1 cellular context compared by ENCODE assay signal in genomic region chr19:16001481-16002312, GRCh38.
TF ChIP-seq lines count a peak whose summit lies in the region.

No MANE protein-coding gene starts in this region.

TF ChIP-seq in GM23338, 12 proteins besides CTCF, POLR2A, EP300 and RAD21 (continued from another document):
- TF ChIP-seq, protein P1, sequence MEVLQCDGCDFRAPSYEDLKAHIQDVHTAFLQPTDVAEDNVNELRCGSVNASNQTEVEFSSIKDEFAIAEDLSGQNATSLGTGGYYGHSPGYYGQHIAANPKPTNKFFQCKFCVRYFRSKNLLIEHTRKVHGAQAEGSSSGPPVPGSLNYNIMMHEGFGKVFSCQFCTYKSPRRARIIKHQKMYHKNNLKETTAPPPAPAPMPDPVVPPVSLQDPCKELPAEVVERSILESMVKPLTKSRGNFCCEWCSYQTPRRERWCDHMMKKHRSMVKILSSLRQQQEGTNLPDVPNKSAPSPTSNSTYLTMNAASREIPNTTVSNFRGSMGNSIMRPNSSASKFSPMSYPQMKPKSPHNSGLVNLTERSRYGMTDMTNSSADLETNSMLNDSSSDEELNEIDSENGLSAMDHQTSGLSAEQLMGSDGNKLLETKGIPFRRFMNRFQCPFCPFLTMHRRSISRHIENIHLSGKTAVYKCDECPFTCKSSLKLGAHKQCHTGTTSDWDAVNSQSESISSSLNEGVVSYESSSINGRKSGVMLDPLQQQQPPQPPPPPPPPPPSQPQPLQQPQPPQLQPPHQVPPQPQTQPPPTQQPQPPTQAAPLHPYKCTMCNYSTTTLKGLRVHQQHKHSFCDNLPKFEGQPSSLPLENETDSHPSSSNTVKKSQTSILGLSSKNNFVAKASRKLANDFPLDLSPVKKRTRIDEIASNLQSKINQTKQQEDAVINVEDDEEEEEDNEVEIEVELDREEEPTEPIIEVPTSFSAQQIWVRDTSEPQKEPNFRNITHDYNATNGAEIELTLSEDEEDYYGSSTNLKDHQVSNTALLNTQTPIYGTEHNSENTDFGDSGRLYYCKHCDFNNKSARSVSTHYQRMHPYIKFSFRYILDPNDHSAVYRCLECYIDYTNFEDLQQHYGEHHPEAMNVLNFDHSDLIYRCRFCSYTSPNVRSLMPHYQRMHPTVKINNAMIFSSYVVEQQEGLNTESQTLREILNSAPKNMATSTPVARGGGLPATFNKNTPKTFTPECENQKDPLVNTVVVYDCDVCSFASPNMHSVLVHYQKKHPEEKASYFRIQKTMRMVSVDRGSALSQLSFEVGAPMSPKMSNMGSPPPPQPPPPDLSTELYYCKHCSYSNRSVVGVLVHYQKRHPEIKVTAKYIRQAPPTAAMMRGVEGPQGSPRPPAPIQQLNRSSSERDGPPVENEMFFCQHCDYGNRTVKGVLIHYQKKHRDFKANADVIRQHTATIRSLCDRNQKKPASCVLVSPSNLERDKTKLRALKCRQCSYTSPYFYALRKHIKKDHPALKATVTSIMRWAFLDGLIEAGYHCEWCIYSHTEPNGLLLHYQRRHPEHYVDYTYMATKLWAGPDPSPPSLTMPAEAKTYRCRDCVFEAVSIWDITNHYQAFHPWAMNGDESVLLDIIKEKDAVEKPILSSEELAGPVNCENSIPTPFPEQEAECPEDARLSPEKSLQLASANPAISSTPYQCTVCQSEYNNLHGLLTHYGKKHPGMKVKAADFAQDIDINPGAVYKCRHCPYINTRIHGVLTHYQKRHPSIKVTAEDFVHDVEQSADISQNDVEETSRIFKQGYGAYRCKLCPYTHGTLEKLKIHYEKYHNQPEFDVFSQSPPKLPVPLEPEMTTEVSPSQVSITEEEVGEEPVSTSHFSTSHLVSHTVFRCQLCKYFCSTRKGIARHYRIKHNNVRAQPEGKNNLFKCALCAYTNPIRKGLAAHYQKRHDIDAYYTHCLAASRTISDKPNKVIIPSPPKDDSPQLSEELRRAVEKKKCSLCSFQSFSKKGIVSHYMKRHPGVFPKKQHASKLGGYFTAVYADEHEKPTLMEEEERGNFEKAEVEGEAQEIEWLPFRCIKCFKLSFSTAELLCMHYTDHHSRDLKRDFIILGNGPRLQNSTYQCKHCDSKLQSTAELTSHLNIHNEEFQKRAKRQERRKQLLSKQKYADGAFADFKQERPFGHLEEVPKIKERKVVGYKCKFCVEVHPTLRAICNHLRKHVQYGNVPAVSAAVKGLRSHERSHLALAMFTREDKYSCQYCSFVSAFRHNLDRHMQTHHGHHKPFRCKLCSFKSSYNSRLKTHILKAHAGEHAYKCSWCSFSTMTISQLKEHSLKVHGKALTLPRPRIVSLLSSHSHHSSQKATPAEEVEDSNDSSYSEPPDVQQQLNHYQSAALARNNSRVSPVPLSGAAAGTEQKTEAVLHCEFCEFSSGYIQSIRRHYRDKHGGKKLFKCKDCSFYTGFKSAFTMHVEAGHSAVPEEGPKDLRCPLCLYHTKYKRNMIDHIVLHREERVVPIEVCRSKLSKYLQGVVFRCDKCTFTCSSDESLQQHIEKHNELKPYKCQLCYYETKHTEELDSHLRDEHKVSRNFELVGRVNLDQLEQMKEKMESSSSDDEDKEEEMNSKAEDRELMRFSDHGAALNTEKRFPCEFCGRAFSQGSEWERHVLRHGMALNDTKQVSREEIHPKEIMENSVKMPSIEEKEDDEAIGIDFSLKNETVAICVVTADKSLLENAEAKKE (CRISPR knock-in tag; IDR thresholded peaks at IDR 0.05): no peak
